ENCODE assay signal across 3 cellular contexts in genomic region chr18:31740180-31740579, GRCh38.
A peak's percentile ranks its signal among the peaks of the same experiment; 100 is the strongest.
TF ChIP-seq lines count a peak whose summit lies in the region.

No MANE protein-coding gene starts in this region.

TF ChIP-seq in liver, 16 proteins besides CTCF, POLR2A, EP300 and RAD21:
- TF ChIP-seq YY1 (IDR thresholded peaks at IDR 0.05) = no peak
- TF ChIP-seq RXRA (IDR thresholded peaks at IDR 0.05) = no peak
- no peak for TF ChIP-seq HNF4G (IDR thresholded peaks at IDR 0.05)
- TF ChIP-seq FOXA1 (IDR thresholded peaks at IDR 0.05) = no peak
- TF ChIP-seq, protein P1, sequence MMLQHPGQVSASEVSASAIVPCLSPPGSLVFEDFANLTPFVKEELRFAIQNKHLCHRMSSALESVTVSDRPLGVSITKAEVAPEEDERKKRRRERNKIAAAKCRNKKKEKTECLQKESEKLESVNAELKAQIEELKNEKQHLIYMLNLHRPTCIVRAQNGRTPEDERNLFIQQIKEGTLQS (IDR thresholded peaks at IDR 0.05) = no peak
- TF ChIP-seq, protein P2, sequence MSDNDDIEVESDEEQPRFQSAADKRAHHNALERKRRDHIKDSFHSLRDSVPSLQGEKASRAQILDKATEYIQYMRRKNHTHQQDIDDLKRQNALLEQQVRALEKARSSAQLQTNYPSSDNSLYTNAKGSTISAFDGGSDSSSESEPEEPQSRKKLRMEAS (IDR thresholded peaks at IDR 0.05) = no peak
- TF ChIP-seq ZBTB33 (IDR thresholded peaks at IDR 0.05) = no peak
- no peak for TF ChIP-seq EGR1 (IDR thresholded peaks at IDR 0.05; ENCODE audit: low read depth in 2 of 2)
- TF ChIP-seq SP1 (IDR thresholded peaks at IDR 0.05) = no peak

TF ChIP-seq in HepG2, 621 proteins besides CTCF, POLR2A, EP300 and RAD21:
- TF ChIP-seq TRIM24 (CRISPR knock-in tag; IDR thresholded peaks at IDR 0.05) = no peak
- TF ChIP-seq ELF3 (CRISPR knock-in tag; IDR thresholded peaks at IDR 0.05) = no peak
- TF ChIP-seq, protein P3, sequence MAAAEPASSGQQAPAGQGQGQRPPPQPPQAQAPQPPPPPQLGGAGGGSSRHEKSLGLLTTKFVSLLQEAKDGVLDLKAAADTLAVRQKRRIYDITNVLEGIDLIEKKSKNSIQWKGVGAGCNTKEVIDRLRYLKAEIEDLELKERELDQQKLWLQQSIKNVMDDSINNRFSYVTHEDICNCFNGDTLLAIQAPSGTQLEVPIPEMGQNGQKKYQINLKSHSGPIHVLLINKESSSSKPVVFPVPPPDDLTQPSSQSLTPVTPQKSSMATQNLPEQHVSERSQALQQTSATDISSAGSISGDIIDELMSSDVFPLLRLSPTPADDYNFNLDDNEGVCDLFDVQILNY (CRISPR knock-in tag; conservative IDR thresholded peaks at IDR 0.05) = no peak
- no peak for TF ChIP-seq ATF7 (IDR thresholded peaks at IDR 0.05)
- TF ChIP-seq ATF7 (CRISPR knock-in tag; IDR thresholded peaks at IDR 0.05) = no peak
- TF ChIP-seq ZNF33B (CRISPR knock-in tag; IDR thresholded peaks at IDR 0.05) = no peak
- TF ChIP-seq BCLAF1 (IDR thresholded peaks at IDR 0.05) = no peak
- no peak for TF ChIP-seq RFXANK (CRISPR knock-in tag; IDR thresholded peaks at IDR 0.05)
- TF ChIP-seq RARA (CRISPR knock-in tag; IDR thresholded peaks at IDR 0.05) = no peak
- TF ChIP-seq, protein P4, sequence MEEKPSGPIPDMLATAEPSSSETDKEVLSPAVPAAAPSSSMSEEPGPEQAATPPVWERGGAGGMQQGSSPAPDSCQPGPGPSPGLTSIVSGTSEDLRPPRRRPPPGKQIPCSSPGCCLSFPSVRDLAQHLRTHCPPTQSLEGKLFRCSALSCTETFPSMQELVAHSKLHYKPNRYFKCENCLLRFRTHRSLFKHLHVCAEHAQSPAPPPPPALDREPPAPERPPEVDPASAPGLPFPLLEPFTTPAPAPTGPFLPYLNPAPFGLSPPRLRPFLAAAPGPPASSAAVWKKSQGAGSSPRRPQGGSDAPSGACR (CRISPR knock-in tag; IDR thresholded peaks at IDR 0.05) = no peak
- TF ChIP-seq TBP (CRISPR knock-in tag; IDR thresholded peaks at IDR 0.05) = no peak
- TF ChIP-seq SATB2 (CRISPR knock-in tag; IDR thresholded peaks at IDR 0.05) = no peak
- no peak for TF ChIP-seq ZNF619 (CRISPR knock-in tag; IDR thresholded peaks at IDR 0.05)
- TF ChIP-seq ERF (CRISPR knock-in tag; IDR thresholded peaks at IDR 0.05) = no peak
- no peak for TF ChIP-seq ZFP36L1 (CRISPR knock-in tag; IDR thresholded peaks at IDR 0.05)
- no peak for TF ChIP-seq SMARCC2 (IDR thresholded peaks at IDR 0.05)
- TF ChIP-seq ZNF672 (CRISPR knock-in tag; IDR thresholded peaks at IDR 0.05) = no peak
- TF ChIP-seq NFKB2 (CRISPR knock-in tag; IDR thresholded peaks at IDR 0.05; ENCODE audit: borderline replicate concordance) = no peak
- TF ChIP-seq ZC3H13 (CRISPR knock-in tag; IDR thresholded peaks at IDR 0.05) = no peak
- no peak for TF ChIP-seq THYN1 (CRISPR knock-in tag; IDR thresholded peaks at IDR 0.05; ENCODE audit: borderline replicate concordance, low read depth)
TF ChIP-seq in HepG2: peak in this region for 0.

TF ChIP-seq in H1, 55 proteins besides CTCF, POLR2A, EP300 and RAD21:
- no peak for TF ChIP-seq RNF2 (IDR thresholded peaks at IDR 0.05; ENCODE audit: borderline replicate concordance, low read depth, low read length, missing control alignments, poor library complexity, severe bottlenecking)
- no peak for TF ChIP-seq SIRT6 (IDR thresholded peaks at IDR 0.05; ENCODE audit: low read length)
- TF ChIP-seq SP2 (IDR thresholded peaks at IDR 0.05; ENCODE audit: low read length) = no peak
- TF ChIP-seq E2F6 (IDR thresholded peaks at IDR 0.05) = peak; percentile 44
- no peak for TF ChIP-seq MAFK (IDR thresholded peaks at IDR 0.05; ENCODE audit: low read depth, low read length)
- TF ChIP-seq JUND (IDR thresholded peaks at IDR 0.05; ENCODE audit: low read length) = no peak
- no peak for TF ChIP-seq PHF8 (conservative IDR thresholded peaks at IDR 0.05; ENCODE audit: low read depth, low read length)
- TF ChIP-seq RBBP5 (IDR thresholded peaks at IDR 0.05; ENCODE audit: borderline replicate concordance, low read depth, low read length) = no peak
- TF ChIP-seq CTBP2 (IDR thresholded peaks at IDR 0.05; ENCODE audit: borderline replicate concordance, insufficient read depth, insufficient read length, low read length) = no peak
- TF ChIP-seq SAP30 (IDR thresholded peaks at IDR 0.05; ENCODE audit: insufficient read depth, insufficient replicate concordance, low read length) = no peak
- peak; percentile 54; the same call in 1 of the 2 replicates for TF ChIP-seq POU5F1 (IDR thresholded peaks at IDR 0.05; ENCODE audit: low read depth, low read length)
- TF ChIP-seq JUN (IDR thresholded peaks at IDR 0.05; ENCODE audit: low read depth, low read length) = no peak
- no peak for TF ChIP-seq RXRA (IDR thresholded peaks at IDR 0.05; ENCODE audit: insufficient read depth, low read depth, low read length)
- TF ChIP-seq TCF12 (IDR thresholded peaks at IDR 0.05; ENCODE audit: low read depth, low read length) = no peak
- no peak for TF ChIP-seq CEBPB (IDR thresholded peaks at IDR 0.05; ENCODE audit: low read depth, low read length)
- TF ChIP-seq YY1 (IDR thresholded peaks at IDR 0.05; ENCODE audit: low read depth, low read length) = peak; percentile 89
- no peak for TF ChIP-seq TBP (IDR thresholded peaks at IDR 0.05; ENCODE audit: low read depth, low read length)
- TF ChIP-seq, protein P2 (IDR thresholded peaks at IDR 0.05) = peak; percentile 94
- TF ChIP-seq KDM4A (IDR thresholded peaks at IDR 0.05; ENCODE audit: low read depth, low read length, severe bottlenecking) = no peak
- TF ChIP-seq TAF1 (IDR thresholded peaks at IDR 0.05; ENCODE audit: low read depth, low read length) = no peak
- TF ChIP-seq NANOG (IDR thresholded peaks at IDR 0.05; ENCODE audit: insufficient read depth, low read depth, low read length, poor library complexity, severe bottlenecking) = no peak
- no peak for TF ChIP-seq SP4 (IDR thresholded peaks at IDR 0.05; ENCODE audit: low read length)
- peak; percentile 48 for TF ChIP-seq USF2 (IDR thresholded peaks at IDR 0.05; ENCODE audit: low read length)
- no peak for TF ChIP-seq CHD7 (IDR thresholded peaks at IDR 0.05; ENCODE audit: insufficient replicate concordance, low read length)
- no peak for TF ChIP-seq TAF7 (optimal IDR thresholded peaks at IDR 0.05; ENCODE audit: borderline replicate concordance, low read depth, low read length)
- no peak for TF ChIP-seq ZNF274 (IDR thresholded peaks at IDR 0.05; ENCODE audit: borderline replicate concordance, extremely low read depth, low read length)
- no peak for TF ChIP-seq SRF (IDR thresholded peaks at IDR 0.05; ENCODE audit: low read depth, low read length)
- peak; percentile 18; the same call in 1 of the 2 replicates for TF ChIP-seq CREB1 (IDR thresholded peaks at IDR 0.05)
- TF ChIP-seq GABPA (IDR thresholded peaks at IDR 0.05; ENCODE audit: borderline replicate concordance, insufficient read depth, low read length) = no peak
- TF ChIP-seq SP1 (IDR thresholded peaks at IDR 0.05; ENCODE audit: low read depth, low read length) = no peak
- TF ChIP-seq KDM5A (IDR thresholded peaks at IDR 0.05; ENCODE audit: low read length) = no peak
- no peak; a peak in 1 of 4 replicates for TF ChIP-seq SIN3A (conservative IDR thresholded peaks at IDR 0.05 in 1 of 2, IDR thresholded peaks at IDR 0.05 in 1 of 2; ENCODE audit: low read depth in 1 of 2, low read length in 2 of 2)
- no peak for TF ChIP-seq BCL11A (IDR thresholded peaks at IDR 0.05; ENCODE audit: low read depth in 2 of 2, low read length in 2 of 2)
- no peak for TF ChIP-seq BRCA1 (IDR thresholded peaks at IDR 0.05; ENCODE audit: low read depth, low read length)
- TF ChIP-seq TEAD4 (IDR thresholded peaks at IDR 0.05; ENCODE audit: low read depth, low read length) = no peak
